1 cellular context compared by ENCODE assay signal in the genomic region with DNA sequence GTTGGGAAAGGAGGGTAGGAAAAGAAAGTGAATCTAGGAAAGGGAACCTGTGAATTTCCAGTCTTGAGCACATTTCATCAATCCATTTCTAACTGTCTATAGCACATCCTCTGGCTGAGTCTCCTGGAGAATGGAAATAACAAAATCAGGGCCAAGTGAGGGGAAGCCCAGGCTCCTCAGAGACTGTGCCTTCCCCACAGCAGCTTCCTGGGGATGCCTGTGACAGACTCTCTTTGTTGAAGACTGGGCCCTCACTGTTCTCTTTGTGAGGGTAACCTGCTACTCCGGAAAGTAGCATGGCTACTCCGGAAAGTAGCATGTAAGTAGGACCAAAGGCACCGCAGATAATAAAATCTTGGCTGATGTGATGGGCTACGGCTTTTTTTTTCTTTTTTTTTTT.
TF ChIP-seq lines count a peak whose summit lies in the region.

No MANE protein-coding gene starts in this region.

TF ChIP-seq in GM23338, 12 proteins besides CTCF, POLR2A, EP300 and RAD21 (continued from another document):
- TF ChIP-seq, protein P1, sequence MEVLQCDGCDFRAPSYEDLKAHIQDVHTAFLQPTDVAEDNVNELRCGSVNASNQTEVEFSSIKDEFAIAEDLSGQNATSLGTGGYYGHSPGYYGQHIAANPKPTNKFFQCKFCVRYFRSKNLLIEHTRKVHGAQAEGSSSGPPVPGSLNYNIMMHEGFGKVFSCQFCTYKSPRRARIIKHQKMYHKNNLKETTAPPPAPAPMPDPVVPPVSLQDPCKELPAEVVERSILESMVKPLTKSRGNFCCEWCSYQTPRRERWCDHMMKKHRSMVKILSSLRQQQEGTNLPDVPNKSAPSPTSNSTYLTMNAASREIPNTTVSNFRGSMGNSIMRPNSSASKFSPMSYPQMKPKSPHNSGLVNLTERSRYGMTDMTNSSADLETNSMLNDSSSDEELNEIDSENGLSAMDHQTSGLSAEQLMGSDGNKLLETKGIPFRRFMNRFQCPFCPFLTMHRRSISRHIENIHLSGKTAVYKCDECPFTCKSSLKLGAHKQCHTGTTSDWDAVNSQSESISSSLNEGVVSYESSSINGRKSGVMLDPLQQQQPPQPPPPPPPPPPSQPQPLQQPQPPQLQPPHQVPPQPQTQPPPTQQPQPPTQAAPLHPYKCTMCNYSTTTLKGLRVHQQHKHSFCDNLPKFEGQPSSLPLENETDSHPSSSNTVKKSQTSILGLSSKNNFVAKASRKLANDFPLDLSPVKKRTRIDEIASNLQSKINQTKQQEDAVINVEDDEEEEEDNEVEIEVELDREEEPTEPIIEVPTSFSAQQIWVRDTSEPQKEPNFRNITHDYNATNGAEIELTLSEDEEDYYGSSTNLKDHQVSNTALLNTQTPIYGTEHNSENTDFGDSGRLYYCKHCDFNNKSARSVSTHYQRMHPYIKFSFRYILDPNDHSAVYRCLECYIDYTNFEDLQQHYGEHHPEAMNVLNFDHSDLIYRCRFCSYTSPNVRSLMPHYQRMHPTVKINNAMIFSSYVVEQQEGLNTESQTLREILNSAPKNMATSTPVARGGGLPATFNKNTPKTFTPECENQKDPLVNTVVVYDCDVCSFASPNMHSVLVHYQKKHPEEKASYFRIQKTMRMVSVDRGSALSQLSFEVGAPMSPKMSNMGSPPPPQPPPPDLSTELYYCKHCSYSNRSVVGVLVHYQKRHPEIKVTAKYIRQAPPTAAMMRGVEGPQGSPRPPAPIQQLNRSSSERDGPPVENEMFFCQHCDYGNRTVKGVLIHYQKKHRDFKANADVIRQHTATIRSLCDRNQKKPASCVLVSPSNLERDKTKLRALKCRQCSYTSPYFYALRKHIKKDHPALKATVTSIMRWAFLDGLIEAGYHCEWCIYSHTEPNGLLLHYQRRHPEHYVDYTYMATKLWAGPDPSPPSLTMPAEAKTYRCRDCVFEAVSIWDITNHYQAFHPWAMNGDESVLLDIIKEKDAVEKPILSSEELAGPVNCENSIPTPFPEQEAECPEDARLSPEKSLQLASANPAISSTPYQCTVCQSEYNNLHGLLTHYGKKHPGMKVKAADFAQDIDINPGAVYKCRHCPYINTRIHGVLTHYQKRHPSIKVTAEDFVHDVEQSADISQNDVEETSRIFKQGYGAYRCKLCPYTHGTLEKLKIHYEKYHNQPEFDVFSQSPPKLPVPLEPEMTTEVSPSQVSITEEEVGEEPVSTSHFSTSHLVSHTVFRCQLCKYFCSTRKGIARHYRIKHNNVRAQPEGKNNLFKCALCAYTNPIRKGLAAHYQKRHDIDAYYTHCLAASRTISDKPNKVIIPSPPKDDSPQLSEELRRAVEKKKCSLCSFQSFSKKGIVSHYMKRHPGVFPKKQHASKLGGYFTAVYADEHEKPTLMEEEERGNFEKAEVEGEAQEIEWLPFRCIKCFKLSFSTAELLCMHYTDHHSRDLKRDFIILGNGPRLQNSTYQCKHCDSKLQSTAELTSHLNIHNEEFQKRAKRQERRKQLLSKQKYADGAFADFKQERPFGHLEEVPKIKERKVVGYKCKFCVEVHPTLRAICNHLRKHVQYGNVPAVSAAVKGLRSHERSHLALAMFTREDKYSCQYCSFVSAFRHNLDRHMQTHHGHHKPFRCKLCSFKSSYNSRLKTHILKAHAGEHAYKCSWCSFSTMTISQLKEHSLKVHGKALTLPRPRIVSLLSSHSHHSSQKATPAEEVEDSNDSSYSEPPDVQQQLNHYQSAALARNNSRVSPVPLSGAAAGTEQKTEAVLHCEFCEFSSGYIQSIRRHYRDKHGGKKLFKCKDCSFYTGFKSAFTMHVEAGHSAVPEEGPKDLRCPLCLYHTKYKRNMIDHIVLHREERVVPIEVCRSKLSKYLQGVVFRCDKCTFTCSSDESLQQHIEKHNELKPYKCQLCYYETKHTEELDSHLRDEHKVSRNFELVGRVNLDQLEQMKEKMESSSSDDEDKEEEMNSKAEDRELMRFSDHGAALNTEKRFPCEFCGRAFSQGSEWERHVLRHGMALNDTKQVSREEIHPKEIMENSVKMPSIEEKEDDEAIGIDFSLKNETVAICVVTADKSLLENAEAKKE (CRISPR knock-in tag; IDR thresholded peaks at IDR 0.05): no peak
